ENCODE assay signal across 17 cellular contexts in genomic region chr17:31595076-31595475, GRCh38.
A peak's percentile ranks its signal among the peaks of the same experiment; 100 is the strongest.
DNase-seq lines count a peak whose midpoint lies in the region; ATAC-seq and TF ChIP-seq lines count a peak whose summit lies in the region.
"Had no signal": no experiment of that assay in that cellular context is flagged by ENCODE, and none has a peak within 500 bp of the region (broad histone marks: within the 10 kb centered on the region; RNA-seq: fewer than 3 reads in every experiment).

No MANE protein-coding gene starts in this region.

- H3K27me3 ChIP-seq in AG04450 (ENCODE audit: control insufficient read depth, insufficient read depth, low read length), result no peaks in the 10 kb centered on the region
- H3K27me3 ChIP-seq: right lobe of liver, vagina had no signal

- no peaks in the 10 kb centered on the region for H3K36me3 Mint-ChIP-seq in activated T-helper 1 cell treated with anti-CD3 and anti-CD28 coated beads, Interleukin-12 subunit alpha, Interleukin-12 subunit beta, Interleukin-2, Interleukin-4 antibody, amounts not matched to agents 30 ng/mL and 10 ng/mL and 1 ng/mL, durations not matched to agents 14 hours and 24 hours and 36 hours (ENCODE audit: low read depth)
- H3K36me3 Mint-ChIP-seq: stimulated activated memory B cell treated with anti-CD40 and anti-IgM and Interleukin-4, amounts not matched to agents 10 μg/mL and 1 μg/mL and 100 μg/mL, for 72 hours had no signal

- no peak overlapping the region for H3K27ac Mint-ChIP-seq in activated T-helper 1 cell treated with anti-CD3 and anti-CD28 coated beads, Interleukin-12 subunit alpha, Interleukin-12 subunit beta, Interleukin-2, Interleukin-4 antibody, amounts not matched to agents 30 ng/mL and 10 ng/mL and 1 ng/mL, durations not matched to agents 14 hours and 24 hours and 36 hours

- H3K9me3 Mint-ChIP-seq in activated T-helper 1 cell treated with anti-CD3 and anti-CD28 coated beads, Interleukin-12 subunit alpha, Interleukin-12 subunit beta, Interleukin-2, Interleukin-4 antibody, amounts not matched to agents 30 ng/mL and 10 ng/mL and 1 ng/mL, durations not matched to agents 14 hours and 24 hours and 36 hours, result no peaks in the 10 kb centered on the region
- H3K9me3 Mint-ChIP-seq: stimulated activated memory B cell treated with anti-CD40 and anti-IgM and Interleukin-4, amounts not matched to agents 10 μg/mL and 1 μg/mL and 100 μg/mL, for 72 hours had no signal

- H3K4me3 ChIP-seq in AG04450 (ENCODE audit: low read depth, low read length) (no peak overlapping the region), choroid plexus epithelial cell (ENCODE audit: low read depth, low read length) (no peak overlapping the region)
- H3K4me3 ChIP-seq: right lobe of liver, vagina had no signal

- ATAC-seq in HG03139 (IDR thresholded peaks at IDR 0.05; ENCODE audit: unreplicated experiment), result no peak
- ATAC-seq in GM18511 (IDR thresholded peaks at IDR 0.05; ENCODE audit: unreplicated experiment), result no peak
- ATAC-seq: left ventricle myocardium superior; right lobe of liver; stimulated activated memory B cell treated with anti-CD40 and anti-IgM and Interleukin-4, amounts not matched to agents 10 μg/mL and 1 μg/mL and 100 μg/mL, for 72 hours had no signal

- no peaks in the 10 kb centered on the region for H3K27me3 Mint-ChIP-seq in activated T-helper 1 cell treated with anti-CD3 and anti-CD28 coated beads, Interleukin-12 subunit alpha, Interleukin-12 subunit beta, Interleukin-2, Interleukin-4 antibody, amounts not matched to agents 30 ng/mL and 10 ng/mL and 1 ng/mL, durations not matched to agents 14 hours and 24 hours and 36 hours (ENCODE audit: insufficient read depth)
- H3K27me3 Mint-ChIP-seq: stimulated activated memory B cell treated with anti-CD40 and anti-IgM and Interleukin-4, amounts not matched to agents 10 μg/mL and 1 μg/mL and 100 μg/mL, for 72 hours had no signal

- peaks cover 2% of the 10 kb centered on the region; the same call in 1 of the 2 replicates for H3K9me3 ChIP-seq in AG04450 (ENCODE audit: control insufficient read depth, insufficient read depth, low read length)
- H3K9me3 ChIP-seq: right lobe of liver, vagina had no signal

- H3K27ac ChIP-seq in AG04450 (ENCODE audit: low read depth, low read length), result peak overlapping the region; percentile 95
- H3K27ac ChIP-seq: right lobe of liver had no signal

- H3K4me1 Mint-ChIP-seq in activated T-helper 1 cell treated with anti-CD3 and anti-CD28 coated beads, Interleukin-12 subunit alpha, Interleukin-12 subunit beta, Interleukin-2, Interleukin-4 antibody, amounts not matched to agents 30 ng/mL and 10 ng/mL and 1 ng/mL, durations not matched to agents 14 hours and 24 hours and 36 hours (ENCODE audit: low read depth), result no peaks in the 10 kb centered on the region

- H3K4me3 Mint-ChIP-seq in activated T-helper 1 cell treated with anti-CD3 and anti-CD28 coated beads, Interleukin-12 subunit alpha, Interleukin-12 subunit beta, Interleukin-2, Interleukin-4 antibody, amounts not matched to agents 30 ng/mL and 10 ng/mL and 1 ng/mL, durations not matched to agents 14 hours and 24 hours and 36 hours, result no peak overlapping the region

- TF ChIP-seq CTCF in AG04450 (IDR thresholded peaks at IDR 0.05; ENCODE audit: low read depth, low read length) (no peak), choroid plexus epithelial cell (conservative IDR thresholded peaks at IDR 0.05; ENCODE audit: low read depth, low read length) (no peak)

- no peak for DNase-seq in AG04450 (ENCODE audit: low read depth, low spot score)
- DNase-seq in M059J (ENCODE audit: low read depth), result peak; percentile 67
- peak; percentile 41 for DNase-seq in choroid plexus epithelial cell (ENCODE audit: low read depth)
- peak; percentile 45 for DNase-seq in mesenteric fat pad (ENCODE audit: low spot score)
- DNase-seq in amygdala (lab: John Stamatoyannopoulos, UW), result no peak
- DNase-seq in activated T-helper 1 cell treated with anti-CD3 and anti-CD28 coated beads, Interleukin-12 subunit alpha, Interleukin-12 subunit beta, Interleukin-2, Interleukin-4 antibody, amounts not matched to agents 30 ng/mL and 10 ng/mL and 1 ng/mL, durations not matched to agents 14 hours and 24 hours and 36 hours (ENCODE audit: low spot score), result no peak
- DNase-seq: activated naive CD4-positive, alpha-beta T cell; central memory CD4-positive, alpha-beta T cell; GOT3; left ventricle myocardium superior; NCI-H1105; NCI-H2171 treated with DMSO at 0.1 percent for 48 hours had no signal

- POLR2A ChIA-PET in AG04450 (lab: Yijun Ruan, JAX), result no interaction called here

- CTCF ChIA-PET in AG04450 (lab: Charles Lee), result no interaction called here

- intact Hi-C loops in activated T-helper 1 cell treated with anti-CD3 and anti-CD28 coated beads, Interleukin-12 subunit alpha, Interleukin-12 subunit beta, Interleukin-2, Interleukin-4 antibody, amounts not matched to agents 30 ng/mL and 10 ng/mL and 1 ng/mL, durations not matched to agents 14 hours and 24 hours and 36 hours (cut with micrococcal nuclease), result no loop called here

Comparison
In these comparisons a context has a peak if more than half of its experiments do, and no peak if none do; other contexts are left out.
1. DNase-seq: peak in M059J (single experiment), choroid plexus epithelial cell (single experiment) and mesenteric fat pad (single experiment); none in AG04450 (single experiment), amygdala (0 of 56) and activated T-helper 1 cell treated with anti-CD3 and anti-CD28 coated beads, Interleukin-12 subunit alpha, Interleukin-12 subunit beta, Interleukin-2, Interleukin-4 antibody, amounts not matched to agents 30 ng/mL and 10 ng/mL and 1 ng/mL, durations not matched to agents 14 hours and 24 hours and 36 hours (single experiment).